Comparison of ENCODE assay signal across 2 cellular contexts in the genomic region with DNA sequence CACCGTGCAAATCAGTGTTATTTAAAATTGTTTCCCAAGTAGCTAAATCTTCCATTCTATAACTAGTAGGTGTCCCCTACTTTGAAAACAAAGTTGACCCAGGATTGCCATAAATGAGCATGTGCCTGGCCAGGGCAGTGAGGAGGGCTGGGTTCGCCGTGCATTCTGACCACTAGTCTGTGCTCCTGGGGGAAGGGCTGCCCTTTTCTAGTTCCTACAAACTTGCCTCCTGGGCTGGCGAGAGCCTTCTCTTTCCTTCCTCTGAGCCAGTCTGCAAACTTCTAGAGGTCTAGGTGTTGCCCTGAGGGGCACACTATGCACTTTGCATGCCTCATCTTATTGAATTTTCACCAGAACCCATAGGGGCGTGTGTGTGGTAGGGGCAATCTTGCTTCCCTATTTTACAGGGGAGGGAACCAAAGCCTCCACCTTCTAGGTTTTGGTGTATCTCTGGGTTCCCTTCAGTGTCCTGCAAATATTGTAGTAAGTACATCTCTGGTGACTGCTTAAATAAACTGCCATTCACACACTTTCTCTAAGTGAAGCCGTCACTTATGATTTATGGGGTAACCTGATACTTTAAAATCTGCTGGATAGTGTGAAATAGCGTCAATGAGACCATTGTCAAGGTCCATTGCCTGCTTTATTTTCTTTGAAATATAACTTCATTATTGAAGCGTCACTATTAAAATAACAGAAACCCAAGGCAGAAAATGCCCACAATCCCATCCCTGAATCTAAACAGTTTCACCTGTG.
TF ChIP-seq lines count a peak whose summit lies in the region.

No MANE protein-coding gene starts in this region.

TF ChIP-seq in HEK293, 187 proteins besides CTCF, POLR2A, EP300 and RAD21 (continued from another document):
- TF ChIP-seq ZNF610 (tag by site-specific recombination; IDR thresholded peaks at IDR 0.05; ENCODE audit: borderline replicate concordance), result no peak
- no peak for TF ChIP-seq ZNF560 (tag by site-specific recombination; IDR thresholded peaks at IDR 0.05; ENCODE audit: borderline replicate concordance)
- TF ChIP-seq ZNF530 (tag by site-specific recombination; IDR thresholded peaks at IDR 0.05; ENCODE audit: low read depth), result no peak
- peak; percentile 49; the same call in 1 of the 2 replicates for TF ChIP-seq MEIS1 (CRISPR knock-in tag; IDR thresholded peaks at IDR 0.05; ENCODE audit: borderline replicate concordance)
- no peak for TF ChIP-seq ZNF362 (tag by site-specific recombination; IDR thresholded peaks at IDR 0.05)
- TF ChIP-seq, protein P1, sequence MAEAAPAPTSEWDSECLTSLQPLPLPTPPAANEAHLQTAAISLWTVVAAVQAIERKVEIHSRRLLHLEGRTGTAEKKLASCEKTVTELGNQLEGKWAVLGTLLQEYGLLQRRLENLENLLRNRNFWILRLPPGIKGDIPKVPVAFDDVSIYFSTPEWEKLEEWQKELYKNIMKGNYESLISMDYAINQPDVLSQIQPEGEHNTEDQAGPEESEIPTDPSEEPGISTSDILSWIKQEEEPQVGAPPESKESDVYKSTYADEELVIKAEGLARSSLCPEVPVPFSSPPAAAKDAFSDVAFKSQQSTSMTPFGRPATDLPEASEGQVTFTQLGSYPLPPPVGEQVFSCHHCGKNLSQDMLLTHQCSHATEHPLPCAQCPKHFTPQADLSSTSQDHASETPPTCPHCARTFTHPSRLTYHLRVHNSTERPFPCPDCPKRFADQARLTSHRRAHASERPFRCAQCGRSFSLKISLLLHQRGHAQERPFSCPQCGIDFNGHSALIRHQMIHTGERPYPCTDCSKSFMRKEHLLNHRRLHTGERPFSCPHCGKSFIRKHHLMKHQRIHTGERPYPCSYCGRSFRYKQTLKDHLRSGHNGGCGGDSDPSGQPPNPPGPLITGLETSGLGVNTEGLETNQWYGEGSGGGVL (tag by site-specific recombination; IDR thresholded peaks at IDR 0.05), result no peak
- no peak for TF ChIP-seq SALL2 (tag by site-specific recombination; IDR thresholded peaks at IDR 0.05; ENCODE audit: borderline replicate concordance)
- TF ChIP-seq ZNF76 (tag by site-specific recombination; IDR thresholded peaks at IDR 0.05; ENCODE audit: borderline replicate concordance, low read depth), result no peak
- TF ChIP-seq, protein P2, sequence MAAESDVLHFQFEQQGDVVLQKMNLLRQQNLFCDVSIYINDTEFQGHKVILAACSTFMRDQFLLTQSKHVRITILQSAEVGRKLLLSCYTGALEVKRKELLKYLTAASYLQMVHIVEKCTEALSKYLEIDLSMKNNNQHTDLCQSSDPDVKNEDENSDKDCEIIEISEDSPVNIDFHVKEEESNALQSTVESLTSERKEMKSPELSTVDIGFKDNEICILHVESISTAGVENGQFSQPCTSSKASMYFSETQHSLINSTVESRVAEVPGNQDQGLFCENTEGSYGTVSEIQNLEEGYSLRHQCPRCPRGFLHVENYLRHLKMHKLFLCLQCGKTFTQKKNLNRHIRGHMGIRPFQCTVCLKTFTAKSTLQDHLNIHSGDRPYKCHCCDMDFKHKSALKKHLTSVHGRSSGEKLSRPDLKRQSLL (tag by site-specific recombination; IDR thresholded peaks at IDR 0.05), result no peak
- TF ChIP-seq, protein P3, sequence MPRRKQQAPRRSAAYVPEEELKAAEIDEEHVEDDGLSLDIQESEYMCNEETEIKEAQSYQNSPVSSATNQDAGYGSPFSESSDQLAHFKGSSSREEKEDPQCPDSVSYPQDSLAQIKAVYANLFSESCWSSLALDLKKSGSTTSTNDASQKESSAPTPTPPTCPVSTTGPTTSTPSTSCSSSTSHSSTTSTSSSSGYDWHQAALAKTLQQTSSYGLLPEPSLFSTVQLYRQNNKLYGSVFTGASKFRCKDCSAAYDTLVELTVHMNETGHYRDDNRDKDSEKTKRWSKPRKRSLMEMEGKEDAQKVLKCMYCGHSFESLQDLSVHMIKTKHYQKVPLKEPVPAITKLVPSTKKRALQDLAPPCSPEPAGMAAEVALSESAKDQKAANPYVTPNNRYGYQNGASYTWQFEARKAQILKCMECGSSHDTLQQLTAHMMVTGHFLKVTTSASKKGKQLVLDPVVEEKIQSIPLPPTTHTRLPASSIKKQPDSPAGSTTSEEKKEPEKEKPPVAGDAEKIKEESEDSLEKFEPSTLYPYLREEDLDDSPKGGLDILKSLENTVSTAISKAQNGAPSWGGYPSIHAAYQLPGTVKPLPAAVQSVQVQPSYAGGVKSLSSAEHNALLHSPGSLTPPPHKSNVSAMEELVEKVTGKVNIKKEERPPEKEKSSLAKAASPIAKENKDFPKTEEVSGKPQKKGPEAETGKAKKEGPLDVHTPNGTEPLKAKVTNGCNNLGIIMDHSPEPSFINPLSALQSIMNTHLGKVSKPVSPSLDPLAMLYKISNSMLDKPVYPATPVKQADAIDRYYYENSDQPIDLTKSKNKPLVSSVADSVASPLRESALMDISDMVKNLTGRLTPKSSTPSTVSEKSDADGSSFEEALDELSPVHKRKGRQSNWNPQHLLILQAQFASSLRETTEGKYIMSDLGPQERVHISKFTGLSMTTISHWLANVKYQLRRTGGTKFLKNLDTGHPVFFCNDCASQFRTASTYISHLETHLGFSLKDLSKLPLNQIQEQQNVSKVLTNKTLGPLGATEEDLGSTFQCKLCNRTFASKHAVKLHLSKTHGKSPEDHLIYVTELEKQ (tag by site-specific recombination; IDR thresholded peaks at IDR 0.05; ENCODE audit: borderline replicate concordance), result peak; percentile 45; the same call in 1 of the 2 replicates
- TF ChIP-seq SP7 (tag by site-specific recombination; IDR thresholded peaks at IDR 0.05), result no peak

TF ChIP-seq in K562, 482 proteins besides CTCF, POLR2A, EP300 and RAD21:
- TF ChIP-seq PBX2 (CRISPR knock-in tag; IDR thresholded peaks at IDR 0.05; ENCODE audit: low read depth) (no peak), PBX2 (tag; conservative IDR thresholded peaks at IDR 0.05; ENCODE audit: low read depth) (peak; percentile 73), MEIS2 (IDR thresholded peaks at IDR 0.05; ENCODE audit: partially characterized antibody) (peak; percentile 67), EZH2 (IDR thresholded peaks at IDR 0.05; ENCODE audit: borderline replicate concordance, low read depth, low read length) (no peak), ZNF57 (CRISPR knock-in tag; IDR thresholded peaks at IDR 0.05) (no peak), STAT5B (CRISPR knock-in tag; IDR thresholded peaks at IDR 0.05) (no peak), ZHX1 (conservative IDR thresholded peaks at IDR 0.05; ENCODE audit: low read length) (no peak)
- TF ChIP-seq, protein P4, sequence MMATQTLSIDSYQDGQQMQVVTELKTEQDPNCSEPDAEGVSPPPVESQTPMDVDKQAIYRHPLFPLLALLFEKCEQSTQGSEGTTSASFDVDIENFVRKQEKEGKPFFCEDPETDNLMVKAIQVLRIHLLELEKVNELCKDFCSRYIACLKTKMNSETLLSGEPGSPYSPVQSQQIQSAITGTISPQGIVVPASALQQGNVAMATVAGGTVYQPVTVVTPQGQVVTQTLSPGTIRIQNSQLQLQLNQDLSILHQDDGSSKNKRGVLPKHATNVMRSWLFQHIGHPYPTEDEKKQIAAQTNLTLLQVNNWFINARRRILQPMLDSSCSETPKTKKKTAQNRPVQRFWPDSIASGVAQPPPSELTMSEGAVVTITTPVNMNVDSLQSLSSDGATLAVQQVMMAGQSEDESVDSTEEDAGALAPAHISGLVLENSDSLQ (IDR thresholded peaks at IDR 0.05), result peak; percentile 86
